ENCODE assay signal across 9 cellular contexts in the genomic region with DNA sequence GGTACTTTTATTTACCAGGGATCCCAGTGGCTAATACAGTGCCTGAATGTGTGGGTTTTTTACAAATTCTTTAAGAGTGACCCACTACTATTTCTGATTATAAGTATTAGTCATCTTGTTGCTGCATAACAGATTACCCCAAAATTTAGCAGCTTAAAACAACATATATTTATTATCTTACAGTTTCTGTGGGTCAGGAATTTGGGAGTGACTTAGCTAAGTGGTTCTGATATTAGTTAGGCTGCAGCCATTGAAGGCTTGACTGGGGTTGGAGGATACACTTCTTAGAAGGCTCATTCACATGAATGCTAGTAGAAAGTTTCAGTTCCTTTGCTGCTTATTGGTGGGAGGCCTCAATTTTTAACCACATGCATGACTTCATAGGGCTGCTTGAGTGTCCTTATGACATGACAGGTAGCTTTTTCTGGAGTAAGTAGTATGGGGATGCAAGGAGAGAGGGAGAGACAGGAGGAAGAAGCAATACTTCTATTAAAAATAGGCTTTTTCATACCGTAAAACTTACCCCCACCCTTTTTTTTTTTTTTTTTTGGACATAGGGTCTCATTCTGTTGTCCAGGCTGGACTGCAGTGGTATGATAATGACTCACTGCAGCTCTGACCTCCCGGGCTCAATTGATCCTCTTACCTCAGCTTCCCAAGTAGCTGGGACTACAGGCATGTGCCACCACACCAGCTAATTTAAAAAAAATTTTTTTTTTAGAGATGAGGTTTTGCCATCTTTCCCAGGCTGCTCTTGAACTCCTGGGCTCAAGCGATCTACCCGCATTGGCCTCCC. TPM values are rescaled to one million over a fixed set of nuclear protein-coding genes. Genes with fewer than 3 reads are reported as not detected.
DNase-seq lines count a peak whose midpoint lies in the region; ATAC-seq and TF ChIP-seq lines count a peak whose summit lies in the region.
"Had no signal": no experiment of that assay in that cellular context is flagged by ENCODE, and none has a peak within 500 bp of the region (broad histone marks: within the 10 kb centered on the region; RNA-seq: fewer than 3 reads in every experiment).

No MANE protein-coding gene starts in this region.

- DNase-seq in HCEC 1CT (peak; percentile 75), fibroblast of the aortic adventitia (ENCODE audit: low read depth) (peak; percentile 40), trophoblast cell (no peak), T-cell (no peak), NCI-H1436 (lab: John Stamatoyannopoulos, UW) (no peak)
- no peak for DNase-seq in activated CD4-positive, CD25-positive, alpha-beta regulatory T cell (lab: John Stamatoyannopoulos, UW)
- DNase-seq: activated CD4-positive, alpha-beta T cell treated with anti-CD3 and anti-CD28 coated beads for 4 hours had no signal

- no peak for TF ChIP-seq CTCF in fibroblast of the aortic adventitia (IDR thresholded peaks at IDR 0.05; ENCODE audit: insufficient read depth, low read length)

- H3K27ac ChIP-seq in trophoblast cell (ENCODE audit: low read depth, low read length) = no peak overlapping the region

- ATAC-seq in GM18868 (IDR thresholded peaks at IDR 0.05; ENCODE audit: unreplicated experiment) = peak; percentile 100
- ATAC-seq in HG03571 (IDR thresholded peaks at IDR 0.05; ENCODE audit: unreplicated experiment) = peak; percentile 98
- ATAC-seq in T-cell (replicated peaks in 1 of 4) = no peak

- H3K4me1 Mint-ChIP-seq in T-cell = no peaks in the 10 kb centered on the region

- peaks cover 6% of the 10 kb centered on the region for H3K9me3 ChIP-seq in trophoblast cell (ENCODE audit: insufficient read depth, low read depth, low read length)

- H2AK5ac ChIP-seq in trophoblast cell (ENCODE audit: low read length) = no peak overlapping the region

- H2BK5ac ChIP-seq in trophoblast cell (ENCODE audit: low read depth, low read length, poor library complexity) = no peak overlapping the region

- H3K79me2 ChIP-seq in trophoblast cell (ENCODE audit: control insufficient read depth, insufficient read depth, low read length, poor library complexity) = no peaks in the 10 kb centered on the region

- CTCF ChIA-PET in T-cell (lab: Charles Lee) = interaction anchor here in 1 of 2 donors (1.0 kb wide), 1 partner anchor 107 kb away, joined by 3 read pairs; no protein-coding TSS in a partner anchor

- peaks cover 4 to 9% of the 10 kb centered on the region in 2 donors for H3K27me3 Mint-ChIP-seq in T-cell

- peaks cover 6 to 9% of the 10 kb centered on the region in 2 experiments for H3K4me1 ChIP-seq in trophoblast cell (ENCODE audit: control insufficient read depth in 1 of 2, insufficient read depth in 2 of 2, low read length in 2 of 2)

- H3K4ac ChIP-seq in trophoblast cell (ENCODE audit: low read depth, low read length) = no peak overlapping the region

- no peak overlapping the region for H3K23ac ChIP-seq in trophoblast cell (ENCODE audit: low read length)

- H2BK12ac ChIP-seq in trophoblast cell (ENCODE audit: low read length) = no peak overlapping the region

- no CpG with 5 or more reads among the region's 4 CpGs for WGBS in trophoblast cell (ENCODE audit: extremely low coverage, insufficient coverage, insufficient read length)

- H3K36me3 Mint-ChIP-seq in T-cell = no peaks in the 10 kb centered on the region

- no peak overlapping the region for H3K27ac Mint-ChIP-seq in T-cell

- no peaks in the 10 kb centered on the region for H3K27me3 ChIP-seq in trophoblast cell (ENCODE audit: insufficient read depth, low read length)

- H3K4me3 Mint-ChIP-seq in T-cell = no peak overlapping the region

- no peak overlapping the region for H3K9ac ChIP-seq in trophoblast cell (ENCODE audit: low read length)

- H3K18ac ChIP-seq in trophoblast cell (ENCODE audit: low read length) = no peak overlapping the region

- H3K4me3 ChIP-seq in fibroblast of the aortic adventitia (ENCODE audit: low read depth, low read length) (no peak overlapping the region), trophoblast cell (ENCODE audit: low read depth, low read length) (no peak overlapping the region)

- no peak overlapping the region for H2AFZ ChIP-seq in trophoblast cell (ENCODE audit: insufficient read depth, low read length, poor library complexity)

- H4K12ac ChIP-seq in trophoblast cell (ENCODE audit: low read depth, low read length) = no peak overlapping the region

- H4K8ac ChIP-seq in trophoblast cell (ENCODE audit: low read depth, low read length) = no peak overlapping the region

- H3K4me2 ChIP-seq in trophoblast cell (ENCODE audit: low read length) = no peak overlapping the region

- no peak overlapping the region for H4K91ac ChIP-seq in trophoblast cell (ENCODE audit: low read depth, low read length)

- H3K9me3 Mint-ChIP-seq in T-cell = peaks cover 0 to 11% (median 0%) of the 10 kb centered on the region in 3 donors

- no peaks in the 10 kb centered on the region for H3K79me1 ChIP-seq in trophoblast cell (ENCODE audit: low read length)

- H3K36me3 ChIP-seq in trophoblast cell (ENCODE audit: control insufficient read depth in 1 of 2, insufficient read depth in 2 of 2, low read length in 2 of 2) = no peaks in the 10 kb centered on the region

- POLR2A ChIA-PET in T-cell (lab: Charles Lee) = no interaction called here

- no peak overlapping the region for H3K14ac ChIP-seq in trophoblast cell (ENCODE audit: low read length)

- H2BK120ac ChIP-seq in trophoblast cell (ENCODE audit: insufficient read depth, low read length, poor library complexity) = no peak overlapping the region

RNA-seq across cellular contexts. Expression of a gene that starts 13.3 kb away (rescaled TPM):
- total RNA-seq in fibroblast of the aortic adventitia (ENCODE audit: low replicate concordance) = 27.4 and 44.3 TPM in 2 replicates
- polyA plus RNA-seq in trophoblast cell (2013) = 13.3 and 14.5 TPM in 2 replicates
- total RNA-seq in T-cell = 10 to 100 TPM; 41.0 to 51.9 (median 47.6) TPM

Comparison
In these comparisons a context has a peak if more than half of its experiments do, and no peak if none do; other contexts are left out.
1. ATAC-seq: peak in GM18868 (single experiment) and HG03571 (single experiment); none in T-cell (0 of 4).
2. DNase-seq: peak in HCEC 1CT (single experiment) and fibroblast of the aortic adventitia (single experiment); none in activated CD4-positive, CD25-positive, alpha-beta regulatory T cell (0 of 4), trophoblast cell (0 of 2), T-cell (0 of 34) and NCI-H1436 (single experiment).